Comparison of ENCODE assay signal across 9 cellular contexts in the genomic region with DNA sequence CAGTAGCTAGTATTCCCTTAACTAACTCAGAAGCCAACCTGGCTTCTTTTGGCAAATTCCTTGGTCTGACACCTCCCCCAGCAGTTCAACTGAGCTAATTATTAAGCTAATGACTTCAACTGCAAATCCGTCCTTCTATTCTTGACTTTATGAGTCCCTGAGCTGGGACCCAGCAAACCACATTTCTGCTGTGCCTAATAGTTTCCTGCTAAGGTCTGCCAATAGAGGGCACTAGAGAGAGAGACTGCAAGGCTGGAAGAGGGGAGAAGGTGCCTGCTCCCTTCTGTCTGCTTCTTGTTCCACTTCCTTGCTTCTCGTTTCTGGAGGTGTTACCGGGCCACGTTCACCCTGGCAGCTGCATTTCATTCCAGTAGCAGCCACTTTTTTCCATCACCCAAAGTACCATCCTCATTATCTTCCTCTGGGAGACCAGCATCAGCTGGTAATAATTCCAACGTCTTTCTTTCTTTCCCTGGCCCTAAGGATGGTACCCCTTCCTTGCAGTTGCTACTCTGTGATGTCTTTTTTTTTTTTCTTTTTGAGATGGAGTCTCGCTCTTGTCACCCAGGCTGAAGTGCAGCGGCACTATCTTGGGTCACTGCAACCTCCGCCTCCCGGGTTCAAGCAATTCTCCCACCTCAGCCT.
DNase-seq lines count a peak whose midpoint lies in the region; ATAC-seq, FAIRE-seq and TF ChIP-seq lines count a peak whose summit lies in the region.
"Had no signal": no experiment of that assay in that cellular context is flagged by ENCODE, and none has a peak within 500 bp of the region (broad histone marks: within the 10 kb centered on the region; RNA-seq: fewer than 3 reads in every experiment).

No MANE protein-coding gene starts in this region.

- intact Hi-C loops in activated CD4-positive, alpha-beta T cell treated with anti-CD3 and anti-CD28 coated beads, Interleukin-2, amount 10 ng/mL, durations not matched to agents 24 days and 14 days (cut with micrococcal nuclease) = loop anchor here (2.0 kb wide), 1 partner anchor 62 kb away; no protein-coding TSS in a partner anchor
- intact Hi-C loops in right cardiac atrium (cut with DNase I) = loop anchor here in 2 of 4 donors (10.0 kb wide), 3 partner anchors 104 to 126 kb away; no protein-coding TSS in a partner anchor

- no peaks in the 10 kb centered on the region for H3K36me3 Mint-ChIP-seq in activated CD4-positive, alpha-beta T cell treated with anti-CD3 and anti-CD28 coated beads, Interleukin-2, amount 10 ng/mL, durations not matched to agents 24 days and 14 days (ENCODE audit: low read depth)

- no peak overlapping the region for H3K9ac ChIP-seq in adipocyte (ENCODE audit: low read length)

- CTCF ChIA-PET in HEK293 (lab: Yijun Ruan, JAX) = interaction anchor here (0.6 to 5.2 kb wide), 56 partner anchors 8 to 1134 kb away, joined by 3 to 59 read pairs (median 4); no protein-coding TSS in a partner anchor

- POLR2A ChIA-PET in HEK293 (lab: Yijun Ruan, JAX) = interaction anchor here (0.6 to 0.7 kb wide), 2 partner anchors 16 to 956 kb away, joined by 4 to 6 read pairs; partner anchors contain the start of gene IGFBP5

- FAIRE-seq in small intestine (lab: Jason Lieb, UNC) = no peak

- H3K9me3 ChIP-seq in HEK293 (ENCODE audit: control insufficient read depth, insufficient read depth, low read depth, low read length) (no peaks in the 10 kb centered on the region), adipocyte (ENCODE audit: control insufficient read depth, low read length) (no peaks in the 10 kb centered on the region), right cardiac atrium (ENCODE audit: control insufficient read depth, low read length) (no peaks in the 10 kb centered on the region), small intestine (ENCODE audit: control insufficient read depth, low read depth) (no peaks in the 10 kb centered on the region)

- TF ChIP-seq CTCF in HEK293 (tag by site-specific recombination; IDR thresholded peaks at IDR 0.05) = peak; percentile 56; the same call in 1 of the 2 replicates

- WGBS in right cardiac atrium = 60% methylated on average over 9 of the region's 9 CpGs
- 53 to 55% (median 55%) methylated on average over 9 of the region's 9 CpGs for WGBS in small intestine, 3 donors

- H3K4me1 ChIP-seq in HEK293 (ENCODE audit: control insufficient read depth, insufficient read depth, low read length) (no peaks in the 10 kb centered on the region), adipocyte (ENCODE audit: control insufficient read depth, insufficient read depth, low read length) (peaks cover 35% of the 10 kb centered on the region), right cardiac atrium (ENCODE audit: control insufficient read depth, insufficient read depth, low read length) (peaks cover 5% of the 10 kb centered on the region), small intestine (ENCODE audit: control insufficient read depth in 2 of 2, insufficient read depth in 1 of 2, low read depth in 1 of 2, low read length in 1 of 2) (no peaks in the 10 kb centered on the region)

- H3K27ac Mint-ChIP-seq in activated CD4-positive, alpha-beta T cell treated with anti-CD3 and anti-CD28 coated beads, Interleukin-2, amount 10 ng/mL, durations not matched to agents 24 days and 14 days = no peak overlapping the region

- ATAC-seq in right cardiac atrium (peak; percentile 70 to 73), HG03469 (IDR thresholded peaks at IDR 0.05; ENCODE audit: unreplicated experiment) (no peak)

- no peaks in the 10 kb centered on the region for H3K9me3 Mint-ChIP-seq in activated CD4-positive, alpha-beta T cell treated with anti-CD3 and anti-CD28 coated beads, Interleukin-2, amount 10 ng/mL, durations not matched to agents 24 days and 14 days
- H3K9me3 Mint-ChIP-seq: central memory CD8-positive, alpha-beta T cell had no signal

- H3K4me3 ChIP-seq in HEK293 (ENCODE audit: low read depth, low read length) = no peak overlapping the region
- no peak overlapping the region for H3K4me3 ChIP-seq in adipocyte (ENCODE audit: low read length)
- no peak overlapping the region for H3K4me3 ChIP-seq in right cardiac atrium (ENCODE audit: low read length)
- H3K4me3 ChIP-seq in small intestine (ENCODE audit: low read depth in 1 of 2, low read length in 2 of 2) = no peak overlapping the region

- H3K27me3 ChIP-seq in adipocyte (replicated peaks; ENCODE audit: control insufficient read depth, insufficient read depth, low read length) (no peaks in the 10 kb centered on the region), right cardiac atrium (ENCODE audit: control insufficient read depth, insufficient read depth) (no peaks in the 10 kb centered on the region), small intestine (ENCODE audit: control insufficient read depth in 2 of 2, insufficient read depth in 2 of 2, low read length in 2 of 2) (no peaks in the 10 kb centered on the region)

- H3K36me3 ChIP-seq in HEK293 (ENCODE audit: control insufficient read depth in 2 of 2, insufficient read depth in 1 of 2, low read length in 2 of 2) (no peaks in the 10 kb centered on the region), adipocyte (ENCODE audit: control insufficient read depth, insufficient read depth, low read length, severe bottlenecking) (no peaks in the 10 kb centered on the region), small intestine (ENCODE audit: control insufficient read depth in 2 of 2, insufficient read depth in 2 of 2, low read length in 2 of 2) (no peaks in the 10 kb centered on the region)

- no peak overlapping the region for H3K4me3 Mint-ChIP-seq in activated CD4-positive, alpha-beta T cell treated with anti-CD3 and anti-CD28 coated beads, Interleukin-2, amount 10 ng/mL, durations not matched to agents 24 days and 14 days
- H3K4me3 Mint-ChIP-seq: central memory CD8-positive, alpha-beta T cell had no signal

- peak; percentile 77 for DNase-seq in activated CD4-positive, alpha-beta T cell treated with anti-CD3 and anti-CD28 coated beads, Interleukin-2, amount 10 ng/mL, durations not matched to agents 24 days and 14 days
- no peak for DNase-seq in activated CD4-positive, alpha-beta T cell treated with anti-CD3 and anti-CD28 coated beads, Interleukin-2, amount 50 U/mL, for 1 hour
- DNase-seq in NCI-H2171 (lab: John Stamatoyannopoulos, UW) (peak; percentile 17), adipocyte (ENCODE audit: low read depth) (peak; percentile 81), right cardiac atrium (no peak), small intestine (peak; percentile 49)

- no peaks in the 10 kb centered on the region for H3K27me3 Mint-ChIP-seq in activated CD4-positive, alpha-beta T cell treated with anti-CD3 and anti-CD28 coated beads, Interleukin-2, amount 10 ng/mL, durations not matched to agents 24 days and 14 days

- no peak overlapping the region for H3K27ac ChIP-seq in HEK293 (ENCODE audit: extremely low read depth, low read depth, low read length)
- H3K27ac ChIP-seq in right cardiac atrium (ENCODE audit: low read length) = no peak overlapping the region
- no peak overlapping the region for H3K27ac ChIP-seq in small intestine (ENCODE audit: low read depth in 1 of 2, low read length in 1 of 2)

- H3K4me1 Mint-ChIP-seq in activated CD4-positive, alpha-beta T cell treated with anti-CD3 and anti-CD28 coated beads, Interleukin-2, amount 10 ng/mL, durations not matched to agents 24 days and 14 days = no peaks in the 10 kb centered on the region
- H3K4me1 Mint-ChIP-seq: central memory CD8-positive, alpha-beta T cell had no signal

TF ChIP-seq in HEK293, 187 proteins besides CTCF, POLR2A, EP300 and RAD21:
- TF ChIP-seq ZNF654 (tag by site-specific recombination; IDR thresholded peaks at IDR 0.05; ENCODE audit: low read depth) (peak; percentile 32; the same call in 1 of the 2 replicates), YY1 (tag by site-specific recombination; IDR thresholded peaks at IDR 0.05) (no peak)

Comparison
In these comparisons a context has a peak if more than half of its experiments do, and no peak if none do; other contexts are left out.
1. DNase-seq: peak in activated CD4-positive, alpha-beta T cell treated with anti-CD3 and anti-CD28 coated beads, Interleukin-2, amount 10 ng/mL, durations not matched to agents 24 days and 14 days (single experiment), NCI-H2171 (single experiment), adipocyte (single experiment) and small intestine (single experiment); none in activated CD4-positive, alpha-beta T cell treated with anti-CD3 and anti-CD28 coated beads, Interleukin-2, amount 50 U/mL, for 1 hour (single experiment) and right cardiac atrium (0 of 3).